ENCODE assay signal across 1 cellular context in the genomic region with DNA sequence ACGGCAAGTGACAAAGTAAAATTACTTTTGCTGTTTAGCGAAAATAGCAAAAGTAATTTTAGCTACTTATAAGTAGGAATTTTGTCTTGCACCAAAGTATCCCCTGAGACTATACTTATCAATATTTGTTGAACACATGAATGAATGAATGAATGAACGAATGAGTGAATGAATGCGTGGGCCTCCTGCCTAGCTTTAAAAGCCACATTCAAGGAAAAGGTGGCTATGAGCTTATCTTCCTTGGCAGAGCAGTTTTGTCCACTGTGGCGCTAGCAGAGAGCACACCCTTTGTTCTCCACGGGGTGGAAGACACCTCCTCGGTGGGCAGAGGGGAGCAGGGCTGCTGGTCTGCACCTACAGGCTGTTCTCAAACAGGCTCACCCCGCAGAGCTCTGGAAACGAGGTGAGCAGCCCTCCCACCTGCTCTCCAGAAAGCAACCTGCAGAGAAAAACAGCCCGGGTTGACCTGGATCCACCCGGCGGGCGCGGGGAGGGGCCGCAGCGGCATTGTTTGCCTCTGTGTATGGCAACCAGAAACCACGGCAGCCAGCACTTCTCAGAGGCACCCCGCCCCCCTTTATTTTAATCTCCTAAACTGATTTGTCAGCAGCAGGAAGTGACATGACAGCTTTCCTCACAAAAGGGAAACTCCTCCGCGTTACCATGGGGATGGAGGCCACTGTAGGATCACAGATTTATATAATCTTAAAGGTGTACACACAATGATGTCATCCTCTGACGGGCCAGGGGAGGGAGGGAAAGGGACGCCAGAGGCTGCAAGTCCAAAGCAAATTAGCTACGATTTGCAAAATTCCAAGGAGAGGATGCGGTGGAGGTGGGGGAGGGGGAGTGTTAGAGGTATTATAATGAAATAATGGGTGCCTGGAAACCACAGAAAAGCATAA.
A peak's percentile ranks its signal among the peaks of the same experiment; 100 is the strongest.
TF ChIP-seq lines count a peak whose summit lies in the region.

No MANE protein-coding gene starts in this region.

TF ChIP-seq in GM12878, 131 proteins besides CTCF, POLR2A, EP300 and RAD21 (continued from another document and continues in another):
- TF ChIP-seq TCF3 (IDR thresholded peaks at IDR 0.05; ENCODE audit: borderline replicate concordance, insufficient read depth, low read depth, low read length) (no peak), SPI1 (IDR thresholded peaks at IDR 0.05; ENCODE audit: borderline replicate concordance, insufficient read depth, low read depth, low read length) (peak; percentile 10; the same call in 1 of the 2 replicates), ZSCAN29 (IDR thresholded peaks at IDR 0.05) (no peak), CHD2 (IDR thresholded peaks at IDR 0.05; ENCODE audit: borderline replicate concordance, low read depth, low read length) (peak; percentile 55; the same call in 1 of the 2 replicates), STAT1 (conservative IDR thresholded peaks at IDR 0.05) (no peak; the same call in 1 of the 2 replicates), ASH2L (IDR thresholded peaks at IDR 0.05; ENCODE audit: borderline replicate concordance, low read depth) (no peak), HDAC2 (IDR thresholded peaks at IDR 0.05) (no peak), SMARCA5 (IDR thresholded peaks at IDR 0.05) (no peak), RCOR1 (conservative IDR thresholded peaks at IDR 0.05; ENCODE audit: low read depth, low read length) (no peak), RELA (IDR thresholded peaks at IDR 0.05; ENCODE audit: borderline replicate concordance, partially characterized antibody) (peak; percentile 8), NFXL1 (IDR thresholded peaks at IDR 0.05; ENCODE audit: borderline replicate concordance) (no peak), HDGF (IDR thresholded peaks at IDR 0.05) (0 out of 2 replicates have a peak, but pooled peaks have one; percentile 28), DPF2 (IDR thresholded peaks at IDR 0.05) (no peak), RFX5 (IDR thresholded peaks at IDR 0.05; ENCODE audit: low read depth, low read length) (no peak), MLLT1 (IDR thresholded peaks at IDR 0.05) (peak; percentile 91), BACH1 (IDR thresholded peaks at IDR 0.05; ENCODE audit: borderline replicate concordance) (no peak), ZNF384 (IDR thresholded peaks at IDR 0.05; ENCODE audit: borderline replicate concordance, low read depth, low read length) (no peak), IKZF2 (IDR thresholded peaks at IDR 0.05) (0 out of 4 replicates have a peak, but pooled peaks of 1 of the 2 experiments have one; percentile 27), FOXK2 (IDR thresholded peaks at IDR 0.05) (no peak), REST (IDR thresholded peaks at IDR 0.05; ENCODE audit: low read depth, low read length) (no peak), CHD4 (IDR thresholded peaks at IDR 0.05) (no peak), MTA3 (IDR thresholded peaks at IDR 0.05; ENCODE audit: borderline replicate concordance, low read length) (no peak), EGR1 (IDR thresholded peaks at IDR 0.05; ENCODE audit: borderline replicate concordance in 1 of 2, low read depth in 2 of 2, low read length in 2 of 2) (no peak), CBX3 (IDR thresholded peaks at IDR 0.05; ENCODE audit: borderline replicate concordance, low read depth) (no peak), NFYA (IDR thresholded peaks at IDR 0.05; ENCODE audit: borderline replicate concordance, low read depth, low read length) (no peak), ELK1 (IDR thresholded peaks at IDR 0.05; ENCODE audit: low read depth, low read length) (no peak), EZH2 (IDR thresholded peaks at IDR 0.05; ENCODE audit: borderline replicate concordance, control insufficient read depth, low read depth, low read length) (no peak), MEF2A (IDR thresholded peaks at IDR 0.05; ENCODE audit: insufficient read depth, low read depth, low read length) (0 out of 2 replicates have a peak, but pooled peaks have one; percentile 12), SREBF2 (IDR thresholded peaks at IDR 0.05; ENCODE audit: low read length) (no peak), RELB (IDR thresholded peaks at IDR 0.05; ENCODE audit: low read depth) (0 out of 2 replicates have a peak, but pooled peaks have one; percentile 65), POLR2AphosphoS5 (IDR thresholded peaks at IDR 0.05; ENCODE audit: low read length) (no peak), KLF5 (IDR thresholded peaks at IDR 0.05; ENCODE audit: partially characterized antibody) (peak; percentile 66), ZBED1 (IDR thresholded peaks at IDR 0.05; ENCODE audit: borderline replicate concordance) (no peak)
- TF ChIP-seq, protein P1, sequence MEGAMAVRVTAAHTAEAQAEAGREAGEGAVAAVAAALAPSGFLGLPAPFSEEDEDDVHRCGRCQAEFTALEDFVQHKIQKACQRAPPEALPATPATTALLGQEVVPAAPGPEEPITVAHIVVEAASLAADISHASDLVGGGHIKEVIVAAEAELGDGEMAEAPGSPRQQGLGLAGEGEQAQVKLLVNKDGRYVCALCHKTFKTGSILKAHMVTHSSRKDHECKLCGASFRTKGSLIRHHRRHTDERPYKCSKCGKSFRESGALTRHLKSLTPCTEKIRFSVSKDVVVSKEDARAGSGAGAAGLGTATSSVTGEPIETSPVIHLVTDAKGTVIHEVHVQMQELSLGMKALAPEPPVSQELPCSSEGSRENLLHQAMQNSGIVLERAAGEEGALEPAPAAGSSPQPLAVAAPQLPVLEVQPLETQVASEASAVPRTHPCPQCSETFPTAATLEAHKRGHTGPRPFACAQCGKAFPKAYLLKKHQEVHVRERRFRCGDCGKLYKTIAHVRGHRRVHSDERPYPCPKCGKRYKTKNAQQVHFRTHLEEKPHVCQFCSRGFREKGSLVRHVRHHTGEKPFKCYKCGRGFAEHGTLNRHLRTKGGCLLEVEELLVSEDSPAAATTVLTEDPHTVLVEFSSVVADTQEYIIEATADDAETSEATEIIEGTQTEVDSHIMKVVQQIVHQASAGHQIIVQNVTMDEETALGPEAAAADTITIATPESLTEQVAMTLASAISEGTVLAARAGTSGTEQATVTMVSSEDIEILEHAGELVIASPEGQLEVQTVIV (IDR thresholded peaks at IDR 0.05; ENCODE audit: borderline replicate concordance, partially characterized antibody) = peak; percentile 36
- TF ChIP-seq, protein P2, sequence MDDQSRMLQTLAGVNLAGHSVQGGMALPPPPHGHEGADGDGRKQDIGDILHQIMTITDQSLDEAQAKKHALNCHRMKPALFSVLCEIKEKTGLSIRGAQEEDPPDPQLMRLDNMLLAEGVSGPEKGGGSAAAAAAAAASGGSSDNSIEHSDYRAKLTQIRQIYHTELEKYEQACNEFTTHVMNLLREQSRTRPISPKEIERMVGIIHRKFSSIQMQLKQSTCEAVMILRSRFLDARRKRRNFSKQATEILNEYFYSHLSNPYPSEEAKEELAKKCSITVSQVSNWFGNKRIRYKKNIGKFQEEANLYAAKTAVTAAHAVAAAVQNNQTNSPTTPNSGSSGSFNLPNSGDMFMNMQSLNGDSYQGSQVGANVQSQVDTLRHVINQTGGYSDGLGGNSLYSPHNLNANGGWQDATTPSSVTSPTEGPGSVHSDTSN (IDR thresholded peaks at IDR 0.05; ENCODE audit: insufficient replicate concordance, low read depth, low read length) = peak; percentile 83
- TF ChIP-seq, protein P3, sequence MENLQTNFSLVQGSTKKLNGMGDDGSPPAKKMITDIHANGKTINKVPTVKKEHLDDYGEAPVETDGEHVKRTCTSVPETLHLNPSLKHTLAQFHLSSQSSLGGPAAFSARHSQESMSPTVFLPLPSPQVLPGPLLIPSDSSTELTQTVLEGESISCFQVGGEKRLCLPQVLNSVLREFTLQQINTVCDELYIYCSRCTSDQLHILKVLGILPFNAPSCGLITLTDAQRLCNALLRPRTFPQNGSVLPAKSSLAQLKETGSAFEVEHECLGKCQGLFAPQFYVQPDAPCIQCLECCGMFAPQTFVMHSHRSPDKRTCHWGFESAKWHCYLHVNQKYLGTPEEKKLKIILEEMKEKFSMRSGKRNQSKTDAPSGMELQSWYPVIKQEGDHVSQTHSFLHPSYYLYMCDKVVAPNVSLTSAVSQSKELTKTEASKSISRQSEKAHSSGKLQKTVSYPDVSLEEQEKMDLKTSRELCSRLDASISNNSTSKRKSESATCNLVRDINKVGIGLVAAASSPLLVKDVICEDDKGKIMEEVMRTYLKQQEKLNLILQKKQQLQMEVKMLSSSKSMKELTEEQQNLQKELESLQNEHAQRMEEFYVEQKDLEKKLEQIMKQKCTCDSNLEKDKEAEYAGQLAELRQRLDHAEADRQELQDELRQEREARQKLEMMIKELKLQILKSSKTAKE (IDR thresholded peaks at IDR 0.05; ENCODE audit: low read depth, poor library complexity, severe bottlenecking) = no peak
- TF ChIP-seq, protein P4, sequence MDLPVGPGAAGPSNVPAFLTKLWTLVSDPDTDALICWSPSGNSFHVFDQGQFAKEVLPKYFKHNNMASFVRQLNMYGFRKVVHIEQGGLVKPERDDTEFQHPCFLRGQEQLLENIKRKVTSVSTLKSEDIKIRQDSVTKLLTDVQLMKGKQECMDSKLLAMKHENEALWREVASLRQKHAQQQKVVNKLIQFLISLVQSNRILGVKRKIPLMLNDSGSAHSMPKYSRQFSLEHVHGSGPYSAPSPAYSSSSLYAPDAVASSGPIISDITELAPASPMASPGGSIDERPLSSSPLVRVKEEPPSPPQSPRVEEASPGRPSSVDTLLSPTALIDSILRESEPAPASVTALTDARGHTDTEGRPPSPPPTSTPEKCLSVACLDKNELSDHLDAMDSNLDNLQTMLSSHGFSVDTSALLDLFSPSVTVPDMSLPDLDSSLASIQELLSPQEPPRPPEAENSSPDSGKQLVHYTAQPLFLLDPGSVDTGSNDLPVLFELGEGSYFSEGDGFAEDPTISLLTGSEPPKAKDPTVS (IDR thresholded peaks at IDR 0.05; ENCODE audit: low read depth, low read length) = no peak
